1 cellular context compared by ENCODE assay signal in genomic region chr2:134884435-134884834, GRCh38.
TF ChIP-seq lines count a peak whose summit lies in the region.

No MANE protein-coding gene starts in this region.

TF ChIP-seq in GM12878, 131 proteins besides CTCF, POLR2A, EP300 and RAD21:
- TF ChIP-seq SPI1 (IDR thresholded peaks at IDR 0.05; ENCODE audit: borderline replicate concordance, insufficient read depth, low read depth, low read length) (no peak), YY1 (IDR thresholded peaks at IDR 0.05; ENCODE audit: low read depth, low read length) (no peak), SUPT20H (IDR thresholded peaks at IDR 0.05; ENCODE audit: borderline replicate concordance, control insufficient read depth, low read depth, low read length) (no peak), IRF4 (IDR thresholded peaks at IDR 0.05; ENCODE audit: low read depth, low read length) (no peak), SUZ12 (IDR thresholded peaks at IDR 0.05; ENCODE audit: unreplicated experiment) (no peak), CHD4 (IDR thresholded peaks at IDR 0.05) (no peak), NFYA (IDR thresholded peaks at IDR 0.05; ENCODE audit: borderline replicate concordance, low read depth, low read length) (no peak), RFX5 (IDR thresholded peaks at IDR 0.05; ENCODE audit: low read depth, low read length) (no peak)
